Comparison of ENCODE assay signal across 25 cellular contexts in the genomic region with DNA sequence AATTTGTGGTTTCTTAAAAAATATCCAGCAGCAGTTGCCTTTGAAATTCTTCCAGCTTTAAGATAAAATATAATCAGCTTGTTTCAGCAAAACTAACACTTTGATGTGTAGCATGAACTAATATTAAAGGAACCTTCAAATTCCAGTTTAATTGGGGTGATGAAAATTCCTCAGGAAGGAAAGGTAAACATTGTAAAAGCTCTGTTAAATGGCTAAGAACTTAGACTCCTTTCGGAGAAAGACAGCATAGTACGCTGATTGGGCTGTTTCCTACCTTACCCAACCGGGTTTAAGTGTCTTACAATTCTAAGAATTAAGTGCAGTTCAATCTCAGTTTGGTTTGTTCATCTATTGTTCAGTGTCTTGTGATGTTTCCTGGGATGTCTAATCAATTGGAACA.
"Had no signal": no experiment of that assay in that cellular context is flagged by ENCODE, and none has a peak within 500 bp of the region (broad histone marks: within the 10 kb centered on the region; RNA-seq: fewer than 3 reads in every experiment).

No MANE protein-coding gene starts in this region.

- H3K27me3 ChIP-seq: dorsolateral prefrontal cortex, gastrocnemius medialis, ovary, right lobe of liver, stomach, thyroid gland, vagina had no signal

- H3K27ac ChIP-seq: dorsolateral prefrontal cortex, epithelial cell of prostate, gastrocnemius medialis, ovary, right lobe of liver, stomach, thyroid gland, vagina had no signal

- H3K4me3 ChIP-seq: dorsolateral prefrontal cortex, gastrocnemius medialis, lung, ovary, right lobe of liver, stomach, thyroid gland, vagina had no signal

- H3K9me3 ChIP-seq: gastrocnemius medialis, ovary, right lobe of liver, stomach, thyroid gland, vagina had no signal

- H3K36me3 ChIP-seq: gastrocnemius medialis, ovary, right lobe of liver, stomach, thyroid gland, vagina had no signal

- H3K4me2 ChIP-seq: smooth muscle cell had no signal

- DNase-seq: dorsolateral prefrontal cortex; effector CD8-positive, alpha-beta T cell; endodermal cell; foreskin fibroblast; gastrocnemius medialis; head of caudate nucleus; kidney; midbrain; naive thymus-derived CD8-positive, alpha-beta T cell; occipital lobe; ovary; posterior cingulate gyrus; right lobe of liver; stimulated activated CD4-positive, alpha-beta T cell treated with anti-CD3 and anti-CD28 coated beads, Interleukin-12 subunit alpha, Interleukin-12 subunit beta, amount 100 ng/mL, for 4 hours; stimulated activated CD4-positive, alpha-beta T cell treated with anti-CD3 and anti-CD28 coated beads, Interleukin-1b, Interleukin-23, amount 100 ng/mL, for 48 hours; stimulated activated CD4-positive, alpha-beta T cell treated with anti-CD3 and anti-CD28 coated beads, Interleukin-4, amount 100 ng/mL, for 1 hour; stimulated activated CD8-positive, alpha-beta memory T cell treated with anti-CD3 and anti-CD28 coated beads, Interleukin-4, amount 100 ng/mL, for 48 hours; stimulated activated naive CD4-positive, alpha-beta T cell treated with Interleukin-2 at 50 U/mL for 16 hours; stomach; thyroid gland; trophoblast cell had no signal

- H3K4me1 ChIP-seq: gastrocnemius medialis, right lobe of liver, stomach, thyroid gland, vagina had no signal
